7 cellular contexts compared by ENCODE assay signal in the genomic region with DNA sequence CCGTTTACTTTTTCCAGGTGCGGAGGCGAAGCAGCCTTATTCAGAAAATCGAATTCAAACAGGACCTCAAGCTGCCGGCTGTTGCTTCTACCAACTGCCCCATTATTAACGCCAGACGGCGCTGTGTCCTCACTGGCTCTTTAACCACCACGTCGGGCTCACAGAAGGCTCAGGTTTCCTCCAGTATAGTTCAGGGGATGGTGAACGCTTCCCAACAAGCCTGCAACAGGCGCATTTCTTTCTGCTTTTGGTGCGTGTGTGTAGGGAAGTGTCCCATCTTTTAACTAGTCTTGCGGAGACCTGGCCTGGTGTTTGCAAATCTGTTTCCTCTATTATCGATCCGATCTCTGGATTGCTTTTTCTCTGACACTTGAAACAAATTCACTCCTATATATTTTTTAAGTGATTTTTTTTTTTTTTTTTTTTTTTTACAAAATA. TPM values are rescaled to one million over a fixed set of nuclear protein-coding genes. Genes with fewer than 3 reads are reported as not detected.
DNase-seq lines count a peak whose midpoint lies in the region; ATAC-seq, FAIRE-seq and TF ChIP-seq lines count a peak whose summit lies in the region.

No MANE protein-coding gene starts in this region.

- DNase-seq in GM12892 (ENCODE audit: insufficient read length) (peak; percentile 61), NCI-H510A treated with DMSO at 0.1 percent for 48 hours (lab: John Stamatoyannopoulos, UW) (peak; percentile 95), cerebellum (ENCODE audit: low spot score) (peak; percentile 88), left lobe of liver (ENCODE audit: low spot score) (peak; percentile 78)
- peak; percentile 46 to 54 for DNase-seq in activated CD4-positive, alpha-beta T cell treated with anti-CD3 and anti-CD28 coated beads for 24 hours (ENCODE audit: low read depth in 2 of 2)
- DNase-seq in stimulated activated CD4-positive, alpha-beta T cell treated with anti-CD3 and anti-CD28 coated beads, Interleukin-4, amount 100 ng/mL, for 24 hours: peak; percentile 71

- peak; percentile 80 for FAIRE-seq in GM12892 (lab: Jason Lieb, UNC)

- ATAC-seq in HG03342 (IDR thresholded peaks at IDR 0.05; ENCODE audit: unreplicated experiment): peak; percentile 83
- peak; percentile 85 for ATAC-seq in left lobe of liver

- TF ChIP-seq POLR2A in GM12892 (IDR thresholded peaks at IDR 0.05; ENCODE audit: low read depth, low read length): no peak

RNA-seq across cellular contexts. Expression of gene STUM, which starts 0.8 kb away (rescaled TPM):
- polyA plus RNA-seq in GM12892 (2012; ENCODE audit: missing spikeins): not detected
- total RNA-seq in cerebellum (24.0 TPM), left lobe of liver (0.03 TPM)

Comparison
In these comparisons a context has a peak if more than half of its experiments do, and no peak if none do; other contexts are left out.
1. Peak in every context shown above with its lines: DNase-seq and ATAC-seq.
2. RNA of gene STUM, which starts 0.8 kb away (total RNA-seq): 24.0 TPM in cerebellum (single experiment); 0.03 TPM in left lobe of liver (single experiment); every median in the first group is over 10 times any median in the second.